Comparison of ENCODE assay signal across 11 cellular contexts in the genomic region with DNA sequence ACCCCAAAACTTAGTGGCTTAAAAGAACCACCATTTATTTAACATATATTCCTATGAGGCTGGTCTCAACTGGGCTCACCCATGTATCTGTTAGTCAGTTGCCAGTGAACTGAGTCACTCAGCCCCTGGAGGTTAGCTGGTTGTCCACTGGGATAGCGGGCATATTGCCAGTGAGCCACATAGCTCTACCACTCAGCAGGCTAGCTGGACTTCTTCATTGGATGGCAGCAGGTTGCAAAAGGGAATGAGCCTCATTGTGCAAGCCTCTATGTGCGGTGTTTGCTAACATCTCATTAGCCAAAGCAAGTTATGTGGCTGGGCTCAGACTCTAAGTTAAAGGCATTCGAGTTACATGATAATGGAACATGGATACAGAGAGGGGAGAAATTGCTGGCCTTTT. TPM values are rescaled to one million over a fixed set of nuclear protein-coding genes. Genes with fewer than 3 reads are reported as not detected.
DNase-seq lines count a peak whose midpoint lies in the region; TF ChIP-seq lines count a peak whose summit lies in the region.
"Had no signal": no experiment of that assay in that cellular context is flagged by ENCODE, and none has a peak within 500 bp of the region (broad histone marks: within the 10 kb centered on the region; RNA-seq: fewer than 3 reads in every experiment).

No MANE protein-coding gene starts in this region.

- H3K36me3 Mint-ChIP-seq in activated CD4-positive, alpha-beta memory T cell treated with anti-CD3 and anti-CD28 coated beads, Interleukin-2, amount 10 ng/mL, durations not matched to agents 7 days and 5 days (ENCODE audit: low read depth) = peaks cover 2% of the 10 kb centered on the region

- no peak overlapping the region for H3K27ac Mint-ChIP-seq in activated CD4-positive, alpha-beta memory T cell treated with anti-CD3 and anti-CD28 coated beads, Interleukin-2, amount 10 ng/mL, durations not matched to agents 7 days and 5 days

- CTCF ChIA-PET in activated CD4-positive, alpha-beta memory T cell treated with anti-CD3 and anti-CD28 coated beads, Interleukin-2, amount 10 ng/mL, durations not matched to agents 7 days and 5 days (lab: Charles Lee) = no interaction called here
- CTCF ChIA-PET in GM10248 (lab: Yijun Ruan, JAX) = interaction anchor here (1.5 to 1.6 kb wide), 2 partner anchors 8 to 202 kb away, joined by 4 to 5 read pairs; partner anchors contain the start of genes BTD and HACL1

- H3K27me3 Mint-ChIP-seq in activated CD4-positive, alpha-beta memory T cell treated with anti-CD3 and anti-CD28 coated beads, Interleukin-2, amount 10 ng/mL, durations not matched to agents 7 days and 5 days = peaks cover 2% of the 10 kb centered on the region

- TF ChIP-seq CTCF in GM10266 (IDR thresholded peaks at IDR 0.05; ENCODE audit: control insufficient read depth, insufficient read depth, low read depth, missing control alignments) (no peak), GM13977 (IDR thresholded peaks at IDR 0.05; ENCODE audit: extremely low read depth, insufficient read depth, missing control alignments) (no peak), GM10248 (IDR thresholded peaks at IDR 0.05; ENCODE audit: control extremely low read depth, extremely low read depth, low read depth, missing control alignments) (no peak)

- peak; percentile 71 for DNase-seq in A172 (ENCODE audit: low spot score)
- DNase-seq in HCEC 1CT = peak; percentile 66
- peak; percentile 56 for DNase-seq in SKM-1 (lab: John Stamatoyannopoulos, UW; ENCODE audit: unreplicated experiment)
- DNase-seq in iris pigment epithelial cell (ENCODE audit: low read depth) = peak; percentile 80
- no peak for DNase-seq in GM10266 (ENCODE audit: extremely low spot score)
- DNase-seq in GM13977 (ENCODE audit: low spot score) = no peak
- no peak for DNase-seq in activated CD4-positive, alpha-beta memory T cell treated with anti-CD3 and anti-CD28 coated beads, Interleukin-2, amount 10 ng/mL, durations not matched to agents 7 days and 5 days
- DNase-seq in GM10248 (ENCODE audit: extremely low spot score) = no peak
- DNase-seq: activated T-cell treated with anti-CD3 and anti-CD28 coated beads for 4 hours, NCI-H1930, T-helper 1 cell had no signal

- in situ Hi-C loops in GM13977 (cut with MboI; ENCODE audit: low pct_unique_long_range_greater_than_20kb, low sequenced_read_pairs, unreplicated experiment) = no loop called here

- no peaks in the 10 kb centered on the region for H3K9me3 Mint-ChIP-seq in activated CD4-positive, alpha-beta memory T cell treated with anti-CD3 and anti-CD28 coated beads, Interleukin-2, amount 10 ng/mL, durations not matched to agents 7 days and 5 days

- POLR2A ChIA-PET in activated CD4-positive, alpha-beta memory T cell treated with anti-CD3 and anti-CD28 coated beads, Interleukin-2, amount 10 ng/mL, durations not matched to agents 7 days and 5 days (lab: Charles Lee) = no interaction called here
- POLR2A ChIA-PET in GM10248 (lab: Yijun Ruan, JAX) = no interaction called here

- no peak overlapping the region for H3K4me3 Mint-ChIP-seq in activated CD4-positive, alpha-beta memory T cell treated with anti-CD3 and anti-CD28 coated beads, Interleukin-2, amount 10 ng/mL, durations not matched to agents 7 days and 5 days

- no peaks in the 10 kb centered on the region for H3K4me1 Mint-ChIP-seq in activated CD4-positive, alpha-beta memory T cell treated with anti-CD3 and anti-CD28 coated beads, Interleukin-2, amount 10 ng/mL, durations not matched to agents 7 days and 5 days

RNA-seq across cellular contexts. Expression of gene BTD, which starts 8.5 kb away (rescaled TPM):
- total RNA-seq in A172 (2014; rRNA removed; shearing (Covaris generic)) = 14.6 and 26.4 TPM in 2 replicates
- total RNA-seq in activated CD4-positive, alpha-beta memory T cell treated with anti-CD3 and anti-CD28 coated beads, Interleukin-2, amount 10 ng/mL, durations not matched to agents 7 days and 5 days = 10 to 100 TPM; 11.7 to 12.7 TPM

RNA-seq across cellular contexts. Expression of gene HACL1, which starts 8.7 kb away (rescaled TPM):
- 35.8 and 49.2 TPM in 2 replicates for total RNA-seq in A172 (2014; rRNA removed; shearing (Covaris generic))
- total RNA-seq in activated CD4-positive, alpha-beta memory T cell treated with anti-CD3 and anti-CD28 coated beads, Interleukin-2, amount 10 ng/mL, durations not matched to agents 7 days and 5 days = 10 to 100 TPM; 25.8 to 29.1 TPM

Comparison
In these comparisons a context has a peak if more than half of its experiments do, and no peak if none do; other contexts are left out.
1. DNase-seq: peak in A172 (single experiment), HCEC 1CT (single experiment), SKM-1 (single experiment) and iris pigment epithelial cell (single experiment); none in GM10266 (single experiment), GM13977 (single experiment), activated CD4-positive, alpha-beta memory T cell treated with anti-CD3 and anti-CD28 coated beads, Interleukin-2, amount 10 ng/mL, durations not matched to agents 7 days and 5 days (single experiment) and GM10248 (single experiment).